In genomic region chr17:66549312-66549705, GRCh38 we compare ENCODE assay signal across 16 cellular contexts.
A peak's percentile ranks its signal among the peaks of the same experiment; 100 is the strongest.
DNase-seq lines count a peak whose midpoint lies in the region; ATAC-seq lines count a peak whose summit lies in the region.
"Had no signal": no experiment of that assay in that cellular context is flagged by ENCODE, and none has a peak within 500 bp of the region (broad histone marks: within the 10 kb centered on the region; RNA-seq: fewer than 3 reads in every experiment).

No MANE protein-coding gene starts in this region.

- H3K27me3 ChIP-seq in HUES64 (ENCODE audit: insufficient read depth, low read length) = no peaks in the 10 kb centered on the region
- H3K27me3 ChIP-seq: testis had no signal

- peak overlapping the region; percentile 25; the same call in 1 of the 2 replicates for H3K9ac ChIP-seq in HUES64 (ENCODE audit: low read depth, low read length)

- peaks cover 3% of the 10 kb centered on the region; the same call in 1 of the 2 replicates for H3K9me3 ChIP-seq in HUES64 (ENCODE audit: insufficient read depth, low read depth, low read length)
- H3K9me3 ChIP-seq: testis had no signal

- H3K4me3 ChIP-seq in HUES64 (ENCODE audit: low read length) = 0 out of 2 replicates have a peak overlapping the region, but pooled peaks have one; percentile 11
- H3K4me3 ChIP-seq: left ventricle myocardium inferior, testis had no signal

- DNase-seq in AG08395 (ENCODE audit: low spot score) = peak; percentile 55
- DNase-seq in astrocyte of the hippocampus (ENCODE audit: low read depth, low spot score) = peak; percentile 82
- peak; percentile 62 for DNase-seq in iris pigment epithelial cell (ENCODE audit: low read depth)
- no peak for DNase-seq in RKO (ENCODE audit: low spot score)
- DNase-seq in GF-D8 (lab: John Stamatoyannopoulos, UW) = no peak
- no peak for DNase-seq in activated gamma-delta T cell (lab: John Stamatoyannopoulos, UW)
- DNase-seq: activated CD4-positive, alpha-beta T cell treated with anti-CD3 and anti-CD28 coated beads, Interleukin-2, amount 50 U/mL, for 48 hours; CD4-positive, alpha-beta T cell; left ventricle myocardium inferior; NCI-H345; posterior cingulate gyrus; SHP77; testis had no signal

- WGBS in HUES64 = 27% methylated on average over 3 of the region's 3 CpGs

- no peaks in the 10 kb centered on the region for H3K36me3 ChIP-seq in HUES64 (ENCODE audit: insufficient read depth, low read length)
- H3K36me3 ChIP-seq: left ventricle myocardium inferior had no signal

- no peak for ATAC-seq in GM18858 (IDR thresholded peaks at IDR 0.05; ENCODE audit: unreplicated experiment)

- peak overlapping the region; percentile 97 for H3K27ac ChIP-seq in HUES64 (ENCODE audit: low read depth, low read length)
- H3K27ac ChIP-seq: epithelial cell of prostate, left ventricle myocardium inferior, testis had no signal

- peaks cover 30% of the 10 kb centered on the region for H3K4me1 ChIP-seq in HUES64 (ENCODE audit: insufficient read depth, low read length)
- H3K4me1 ChIP-seq: left ventricle myocardium inferior, testis had no signal

Comparison
In these comparisons a context has a peak if more than half of its experiments do, and no peak if none do; other contexts are left out.
1. DNase-seq: peak in AG08395 (single experiment), astrocyte of the hippocampus (single experiment) and iris pigment epithelial cell (single experiment); none in RKO (single experiment), GF-D8 (single experiment) and activated gamma-delta T cell (single experiment).